Comparison of ENCODE assay signal across 24 cellular contexts in genomic region chr20:5180933-5181332, GRCh38. TPM values are rescaled to one million over a fixed set of nuclear protein-coding genes. Genes with fewer than 3 reads are reported as not detected.
DNase-seq lines count a peak whose midpoint lies in the region; ATAC-seq and TF ChIP-seq lines count a peak whose summit lies in the region.
"Had no signal": no experiment of that assay in that cellular context is flagged by ENCODE, and none has a peak within 500 bp of the region (broad histone marks: within the 10 kb centered on the region; RNA-seq: fewer than 3 reads in every experiment).

No MANE protein-coding gene starts in this region.

- H3K27me3 Mint-ChIP-seq in endodermal cell (ENCODE audit: insufficient read depth) = no peaks in the 10 kb centered on the region
- H3K27me3 Mint-ChIP-seq: central memory CD8-positive, alpha-beta T cell; T-cell had no signal

- peak overlapping the region; percentile 56 for H3K27ac ChIP-seq in right cardiac atrium (ENCODE audit: low read length)
- peak overlapping the region; percentile 65 for H3K27ac ChIP-seq in endodermal cell (ENCODE audit: low read depth, low read length)
- peak overlapping the region; percentile 10 for H3K27ac ChIP-seq in osteoblast (ENCODE audit: low read depth, low read length)
- H3K27ac ChIP-seq in foreskin keratinocyte = no peak overlapping the region
- H3K27ac ChIP-seq: BLaER1 treated with 17β-estradiol and CSF1 and Interleukin-3, amounts not matched to agents 10 nM and 100 nM; neural progenitor cell; Peyer's patch; SJCRH30 had no signal

- H3K4me2 ChIP-seq in osteoblast (ENCODE audit: insufficient read depth, low read length) = peak overlapping the region; percentile 57
- H3K4me2 ChIP-seq: neural progenitor cell had no signal

- H3K36me3 ChIP-seq in endodermal cell (ENCODE audit: control insufficient read depth, insufficient read depth, low read length) (peaks cover 82% of the 10 kb centered on the region), osteoblast (ENCODE audit: insufficient read depth, low read length) (peaks cover 17% of the 10 kb centered on the region)
- H3K36me3 ChIP-seq: neural progenitor cell, uterus had no signal

- no peaks in the 10 kb centered on the region for H3K9me3 ChIP-seq in right cardiac atrium (ENCODE audit: control insufficient read depth, low read length)
- H3K9me3 ChIP-seq in endodermal cell (ENCODE audit: control insufficient read depth, low read length) = no peaks in the 10 kb centered on the region
- H3K9me3 ChIP-seq in osteoblast (ENCODE audit: low read depth, low read length) = no peaks in the 10 kb centered on the region
- H3K9me3 ChIP-seq: BLaER1 treated with 17β-estradiol and CSF1 and Interleukin-3, amounts not matched to agents 10 nM and 100 nM; gastrocnemius medialis; Peyer's patch; SJCRH30; uterus had no signal

- H3K9ac ChIP-seq in endodermal cell (ENCODE audit: extremely low read depth, low read length, poor library complexity, severe bottlenecking) = peak overlapping the region; percentile 54
- H3K9ac ChIP-seq: BLaER1 treated with 17β-estradiol and CSF1 and Interleukin-3, amounts not matched to agents 10 nM and 100 nM; neural progenitor cell had no signal

- H4K20me1 ChIP-seq in osteoblast (ENCODE audit: insufficient read depth, low read length) = no peaks in the 10 kb centered on the region

- no peak overlapping the region for H3K4me3 Mint-ChIP-seq in endodermal cell
- H3K4me3 Mint-ChIP-seq: activated naive CD4-positive, alpha-beta T cell treated with anti-CD3 and anti-CD28 coated beads for 36 hours; central memory CD8-positive, alpha-beta T cell; neural progenitor cell; T-cell had no signal

- H3K4me1 ChIP-seq in right cardiac atrium (ENCODE audit: control insufficient read depth, insufficient read depth, low read length) (peaks cover 6% of the 10 kb centered on the region), endodermal cell (ENCODE audit: control insufficient read depth, insufficient read depth, low read length) (peaks cover 20% of the 10 kb centered on the region), osteoblast (ENCODE audit: insufficient read depth, low read length) (peaks cover 12% of the 10 kb centered on the region), foreskin keratinocyte (no peaks in the 10 kb centered on the region)
- H3K4me1 ChIP-seq: neural progenitor cell, Peyer's patch, SJCRH30 had no signal

- H2AFZ ChIP-seq in osteoblast (ENCODE audit: low read length) = peak overlapping the region; percentile 37
- H2AFZ ChIP-seq: neural progenitor cell had no signal

- peaks cover 44% of the 10 kb centered on the region for H3K4me1 Mint-ChIP-seq in endodermal cell
- H3K4me1 Mint-ChIP-seq: central memory CD8-positive, alpha-beta T cell; neural progenitor cell; T-cell had no signal

- WGBS in right cardiac atrium = 48% methylated on average over 3 of the region's 3 CpGs
- 85 to 89% methylated on average over 3 of the region's 3 CpGs for WGBS in endodermal cell (ENCODE audit: insufficient coverage in 1 of 2, insufficient read length in 1 of 2), 2 experiments

- H3K27me3 ChIP-seq in right cardiac atrium (ENCODE audit: control insufficient read depth, insufficient read depth) (no peaks in the 10 kb centered on the region), endodermal cell (ENCODE audit: control insufficient read depth, insufficient read depth, low read length, poor library complexity, severe bottlenecking) (no peaks in the 10 kb centered on the region), osteoblast (ENCODE audit: insufficient read depth, low read length) (no peaks in the 10 kb centered on the region), foreskin keratinocyte (no peaks in the 10 kb centered on the region)
- H3K27me3 ChIP-seq: BLaER1 treated with 17β-estradiol and CSF1 and Interleukin-3, amounts not matched to agents 10 nM and 100 nM; gastrocnemius medialis; neural progenitor cell; Peyer's patch; SJCRH30; uterus had no signal

- peaks cover 60% of the 10 kb centered on the region for H3K36me3 Mint-ChIP-seq in endodermal cell (ENCODE audit: low read depth)

- no peak for DNase-seq in right cardiac atrium
- DNase-seq in cardiac septum (ENCODE audit: low spot score) = no peak
- no peak for DNase-seq in endodermal cell
- no peak for DNase-seq in osteoblast (ENCODE audit: insufficient read length, low spot score, missing footprints)
- no peak for DNase-seq in foreskin keratinocyte
- DNase-seq: activated naive CD4-positive, alpha-beta T cell treated with anti-CD3 and anti-CD28 coated beads for 36 hours; anterior cingulate cortex; Calu3; erythroblast; gastrocnemius medialis; hypothalamus; Karpas-422; NCI-H1694; NCI-H524 treated with DMSO at 0.1 percent for 48 hours; Peyer's patch; SJCRH30; T-cell; uterus had no signal

- no peaks in the 10 kb centered on the region for H3K9me3 Mint-ChIP-seq in endodermal cell
- H3K9me3 Mint-ChIP-seq: activated naive CD4-positive, alpha-beta T cell treated with anti-CD3 and anti-CD28 coated beads for 36 hours; central memory CD8-positive, alpha-beta T cell; neural progenitor cell; T-cell had no signal

- H3K27ac Mint-ChIP-seq in endodermal cell = peak overlapping the region; percentile 91
- H3K27ac Mint-ChIP-seq: activated naive CD4-positive, alpha-beta T cell treated with anti-CD3 and anti-CD28 coated beads for 36 hours; neural progenitor cell had no signal

- no peaks in the 10 kb centered on the region for H3K79me2 ChIP-seq in osteoblast (ENCODE audit: insufficient read depth, low read length)

- no peak for TF ChIP-seq CTCF in endodermal cell (conservative IDR thresholded peaks at IDR 0.05)
- TF ChIP-seq CTCF in osteoblast (IDR thresholded peaks at IDR 0.05; ENCODE audit: extremely low read depth, low read depth, low read length) = no peak
- no peak for TF ChIP-seq CTCF in foreskin keratinocyte (conservative IDR thresholded peaks at IDR 0.05)

- intact Hi-C loops in right cardiac atrium (cut with DNase I) = no loop called here
- intact Hi-C loops in cardiac septum (cut with DNase I) = no loop called here

- peak; percentile 11 to 18 for ATAC-seq in right cardiac atrium
- no peak for ATAC-seq in HG03469 (IDR thresholded peaks at IDR 0.05; ENCODE audit: unreplicated experiment)
- no peak for ATAC-seq in foreskin keratinocyte
- ATAC-seq in GM21529 (IDR thresholded peaks at IDR 0.05; ENCODE audit: unreplicated experiment) = no peak
- ATAC-seq: gastrocnemius medialis, GM12878, T-cell had no signal

- H3K4me3 ChIP-seq in right cardiac atrium (ENCODE audit: low read length) (no peak overlapping the region), endodermal cell (ENCODE audit: low read length) (peak overlapping the region; percentile 47), osteoblast (ENCODE audit: insufficient read depth, low read length) (peak overlapping the region; percentile 50)
- H3K4me3 ChIP-seq: BLaER1 treated with 17β-estradiol and CSF1 and Interleukin-3, amounts not matched to agents 10 nM and 100 nM; gastrocnemius medialis; GM12878; neural progenitor cell; Peyer's patch; SJCRH30; uterus had no signal

RNA-seq across cellular contexts. Expression of gene CDS2, which starts 54.1 kb away (rescaled TPM):
- 10 to 100 TPM; 79.4 to 98.6 (median 88.2) TPM for total RNA-seq in right cardiac atrium
- 29.1 TPM for polyA plus RNA-seq in right cardiac atrium
- total RNA-seq in cardiac septum = 84.0 TPM
- total RNA-seq in endodermal cell = 10 to 100 TPM; 66.8 to 77.1 TPM
- polyA plus RNA-seq in endodermal cell (2013, experiment 1 of 2) = 33.0 TPM
- 33.7 TPM for polyA plus RNA-seq in endodermal cell (2013, experiment 2 of 2)
- 25.3 and 26.2 TPM in 2 replicates for total RNA-seq in osteoblast
- 22.6 and 25.2 TPM in 2 replicates for total RNA-seq in foreskin keratinocyte
- polyA plus RNA-seq in foreskin keratinocyte = 14.0 and 15.9 TPM in 2 replicates

Comparison
In these comparisons a context has a peak if more than half of its experiments do, and no peak if none do; other contexts are left out.
1. ATAC-seq: peak in right cardiac atrium (2 of 2); none in HG03469 (single experiment), foreskin keratinocyte (single experiment) and GM21529 (single experiment).